In the genomic region with DNA sequence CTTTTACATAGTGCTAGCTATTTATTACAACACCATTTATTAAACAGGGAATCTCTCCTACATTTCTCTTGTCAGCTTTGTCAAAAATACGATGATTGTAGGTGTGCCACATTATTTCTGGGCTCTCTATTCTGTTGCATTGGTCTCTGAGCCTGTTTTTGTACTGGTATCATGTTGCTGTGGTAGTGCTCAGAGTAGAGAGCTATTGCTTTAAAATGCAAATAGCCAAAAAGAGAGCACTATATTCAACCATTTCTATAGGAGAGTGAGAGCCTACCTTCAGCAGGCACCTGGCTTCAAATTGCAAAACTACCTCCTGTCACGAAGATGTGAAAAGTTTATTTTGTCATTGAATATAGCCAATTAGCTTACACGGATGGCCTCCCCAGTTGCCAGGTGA, we compare ENCODE assay signal across 16 cellular contexts.
"Had no signal": no experiment of that assay in that cellular context is flagged by ENCODE, and none has a peak within 500 bp of the region (broad histone marks: within the 10 kb centered on the region; RNA-seq: fewer than 3 reads in every experiment).

No MANE protein-coding gene starts in this region.

- ATAC-seq: activated T-helper 17 cell treated with anti-CD3 and anti-CD28 coated beads, Interleukin-2, amount 50 U/mL, for 72 hours; sciatic nerve had no signal

- H3K9me3 ChIP-seq: ascending aorta, breast epithelium, stomach had no signal

- DNase-seq: activated CD4-positive, alpha-beta T cell treated with anti-CD3 and anti-CD28 coated beads, Interleukin-2, amount 50 U/mL, for 1 hour; activated CD8-positive, alpha-beta memory T cell treated with anti-CD3 and anti-CD28 coated beads for 24 hours; activated naive CD4-positive, alpha-beta T cell treated with Interleukin-2 at 50 U/mL for 16 hours; cerebellar nuclear complex; effector memory CD4-positive, alpha-beta T cell; head of caudate nucleus; stomach had no signal

- H3K4me3 ChIP-seq: ascending aorta, breast epithelium, stomach had no signal

- H3K27me3 Mint-ChIP-seq: activated T-helper 17 cell treated with anti-CD3 and anti-CD28 coated beads, Interleukin-2, amount 50 U/mL, for 72 hours; dendritic cell treated with granulocyte-macrophage colony-stimulating factor and Interleukin-4, amounts not matched to agents 40 ng/mL and 50 ng/mL, for 4 days had no signal

- H3K27ac ChIP-seq: ascending aorta, breast epithelium, epithelial cell of prostate, stomach had no signal

- FAIRE-seq: frontal cortex had no signal

- H3K27me3 ChIP-seq: ascending aorta, breast epithelium, stomach had no signal

- H3K9me3 Mint-ChIP-seq: activated T-helper 17 cell treated with anti-CD3 and anti-CD28 coated beads, Interleukin-2, amount 50 U/mL, for 72 hours; neural crest cell; T-helper 2 cell treated with Interferon-gamma antibody and Interleukin-4, amounts not matched to agents 5 μg/mL and 100 μg/mL, for 36 hours had no signal

- H3K4me3 Mint-ChIP-seq: activated T-helper 17 cell treated with anti-CD3 and anti-CD28 coated beads, Interleukin-2, amount 50 U/mL, for 72 hours; dendritic cell treated with granulocyte-macrophage colony-stimulating factor and Interleukin-4, amounts not matched to agents 40 ng/mL and 50 ng/mL, for 4 days; T-helper 2 cell treated with Interferon-gamma antibody and Interleukin-4, amounts not matched to agents 5 μg/mL and 100 μg/mL, for 36 hours had no signal

- H3K4me1 ChIP-seq: ascending aorta, breast epithelium had no signal

- H3K27ac Mint-ChIP-seq: activated T-helper 17 cell treated with anti-CD3 and anti-CD28 coated beads, Interleukin-2, amount 50 U/mL, for 72 hours; dendritic cell treated with granulocyte-macrophage colony-stimulating factor and Interleukin-4, amounts not matched to agents 40 ng/mL and 50 ng/mL, for 4 days; T-helper 2 cell treated with Interferon-gamma antibody and Interleukin-4, amounts not matched to agents 5 μg/mL and 100 μg/mL, for 36 hours had no signal

- H3K36me3 ChIP-seq: breast epithelium had no signal
